ENCODE assay signal across 1 cellular context in genomic region chr14:67602995-67603545, GRCh38.
TF ChIP-seq lines count a peak whose summit lies in the region.

No MANE protein-coding gene starts in this region.

TF ChIP-seq in GM12878, 131 proteins besides CTCF, POLR2A, EP300 and RAD21 (continued from another document):
- TF ChIP-seq BCL11A (IDR thresholded peaks at IDR 0.05; ENCODE audit: low read depth, low read length) (no peak), TAF1 (IDR thresholded peaks at IDR 0.05; ENCODE audit: borderline replicate concordance, low read depth, low read length) (peak; percentile 46; the same call in 1 of the 2 replicates), ZBED1 (IDR thresholded peaks at IDR 0.05; ENCODE audit: borderline replicate concordance) (no peak), MYC (IDR thresholded peaks at IDR 0.05; ENCODE audit: insufficient read depth, insufficient read length, insufficient replicate concordance, low read length, severe bottlenecking) (no peak), TCF7 (IDR thresholded peaks at IDR 0.05; ENCODE audit: borderline replicate concordance) (no peak), SMAD5 (IDR thresholded peaks at IDR 0.05; ENCODE audit: low read depth) (no peak), TBL1XR1 (IDR thresholded peaks at IDR 0.05; ENCODE audit: low read depth, low read length) (no peak), RCOR1 (conservative IDR thresholded peaks at IDR 0.05; ENCODE audit: low read depth, low read length) (no peak), ZZZ3 (IDR thresholded peaks at IDR 0.05; ENCODE audit: control insufficient read depth, insufficient read length, low read depth) (no peak), IKZF2 (IDR thresholded peaks at IDR 0.05) (peak; percentile 30 to 34; a peak in 2 of 4 replicates), FOXK2 (IDR thresholded peaks at IDR 0.05) (no peak), YY1 (IDR thresholded peaks at IDR 0.05; ENCODE audit: low read depth, low read length) (no peak), HDGF (IDR thresholded peaks at IDR 0.05) (no peak), MXI1 (IDR thresholded peaks at IDR 0.05; ENCODE audit: low read depth, low read length) (no peak), E2F4 (IDR thresholded peaks at IDR 0.05; ENCODE audit: low read depth, low read length) (no peak), MTA3 (IDR thresholded peaks at IDR 0.05; ENCODE audit: borderline replicate concordance, low read length) (no peak), RFX5 (IDR thresholded peaks at IDR 0.05; ENCODE audit: low read depth, low read length) (no peak), PAX5 (IDR thresholded peaks at IDR 0.05; ENCODE audit: borderline replicate concordance, low read depth, low read length) (peak; percentile 92), NFYA (IDR thresholded peaks at IDR 0.05; ENCODE audit: borderline replicate concordance, low read depth, low read length) (no peak), POU2F2 (IDR thresholded peaks at IDR 0.05; ENCODE audit: borderline replicate concordance, low read depth, low read length) (peak; percentile 71; the same call in 1 of the 3 replicates), ZNF384 (IDR thresholded peaks at IDR 0.05; ENCODE audit: borderline replicate concordance, low read depth, low read length) (no peak), NRF1 (conservative IDR thresholded peaks at IDR 0.05; ENCODE audit: low read depth, low read length) (no peak), GATAD2B (conservative IDR thresholded peaks at IDR 0.05; ENCODE audit: low read depth) (no peak), E2F8 (IDR thresholded peaks at IDR 0.05; ENCODE audit: low read depth, partially characterized antibody) (no peak), RELA (IDR thresholded peaks at IDR 0.05; ENCODE audit: borderline replicate concordance, partially characterized antibody) (no peak), E4F1 (IDR thresholded peaks at IDR 0.05; ENCODE audit: borderline replicate concordance, partially characterized antibody) (no peak), KLF5 (IDR thresholded peaks at IDR 0.05; ENCODE audit: partially characterized antibody) (no peak), ZBTB33 (IDR thresholded peaks at IDR 0.05) (no peak), RELB (IDR thresholded peaks at IDR 0.05; ENCODE audit: low read depth) (peak; percentile 25; the same call in 1 of the 2 replicates), MEF2B (IDR thresholded peaks at IDR 0.05; ENCODE audit: partially characterized antibody, poor library complexity, severe bottlenecking) (no peak), NR2F1 (conservative IDR thresholded peaks at IDR 0.05) (no peak), NKRF (conservative IDR thresholded peaks at IDR 0.05) (no peak), BACH1 (IDR thresholded peaks at IDR 0.05; ENCODE audit: borderline replicate concordance) (no peak), ZNF592 (IDR thresholded peaks at IDR 0.05) (no peak), BCLAF1 (IDR thresholded peaks at IDR 0.05) (no peak), ELK1 (IDR thresholded peaks at IDR 0.05; ENCODE audit: low read depth, low read length) (no peak), SPI1 (IDR thresholded peaks at IDR 0.05; ENCODE audit: borderline replicate concordance, insufficient read depth, low read depth, low read length) (no peak), SIX5 (IDR thresholded peaks at IDR 0.05; ENCODE audit: low read depth, low read length, severe bottlenecking) (no peak)
